12 cellular contexts compared by ENCODE assay signal in the genomic region with DNA sequence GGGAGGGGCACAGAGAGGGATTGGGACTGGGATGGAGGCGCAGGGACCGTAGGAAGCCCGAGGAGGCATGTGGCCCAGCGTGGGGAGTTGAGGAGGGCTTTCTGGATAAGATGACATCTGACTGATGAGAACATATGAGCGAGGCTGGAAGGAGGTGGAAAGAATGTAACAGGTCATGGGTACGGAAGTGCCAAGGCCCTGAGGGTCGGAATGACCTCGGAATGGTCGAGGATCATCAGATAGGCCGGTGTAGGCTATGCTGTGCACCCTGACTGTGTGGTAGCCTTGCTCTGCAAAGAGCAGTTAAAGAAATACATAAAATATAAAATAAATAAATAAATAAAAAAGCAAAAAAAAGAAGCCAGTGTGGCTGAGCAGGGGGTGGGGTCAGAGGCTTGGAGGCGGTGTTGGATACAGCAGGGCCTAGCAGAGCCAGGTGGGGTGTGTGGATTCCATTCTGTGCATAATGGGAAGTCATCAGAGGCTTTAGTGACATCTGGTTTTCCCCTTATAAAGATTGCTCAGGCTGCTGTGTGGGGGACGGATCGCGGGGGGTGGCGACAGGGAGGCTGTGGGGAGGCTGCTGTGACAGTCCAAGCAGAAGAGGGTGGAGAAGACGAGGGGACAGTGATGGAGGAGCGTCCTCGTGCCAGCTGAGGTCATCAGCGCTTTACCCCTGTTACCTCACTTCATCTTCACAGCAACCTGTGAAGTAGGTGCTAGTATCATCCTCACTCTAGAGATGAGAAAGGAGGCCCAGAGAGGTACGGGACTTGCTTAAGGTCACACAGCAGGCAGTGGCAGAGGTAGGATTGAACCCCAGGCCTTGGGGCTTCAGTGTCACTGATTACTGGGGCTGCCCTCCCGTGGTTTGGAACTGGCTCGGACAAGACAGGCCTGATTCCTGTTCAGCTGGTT. TPM values are rescaled to one million over a fixed set of nuclear protein-coding genes. Genes with fewer than 3 reads are reported as not detected.
DNase-seq lines count a peak whose midpoint lies in the region; ATAC-seq, FAIRE-seq and TF ChIP-seq lines count a peak whose summit lies in the region.
"Had no signal": no experiment of that assay in that cellular context is flagged by ENCODE, and none has a peak within 500 bp of the region (broad histone marks: within the 10 kb centered on the region; RNA-seq: fewer than 3 reads in every experiment).

No MANE protein-coding gene starts in this region.

- H3K36me3 ChIP-seq in SK-N-SH (replicated peaks in 1 of 2; ENCODE audit: control insufficient read depth in 1 of 2, insufficient read depth in 2 of 2, low read length in 1 of 2) (no peaks in the 10 kb centered on the region), kidney (ENCODE audit: control insufficient read depth in 1 of 2, insufficient read depth in 2 of 2, low read length in 2 of 2) (no peaks in the 10 kb centered on the region), suprapubic skin (no peaks in the 10 kb centered on the region)
- H3K36me3 ChIP-seq: ovary had no signal

- H3K9me2 ChIP-seq in SK-N-SH: no peaks in the 10 kb centered on the region

- H3K4me3 ChIP-seq in SK-N-SH (ENCODE audit: low read depth in 2 of 2, low read length in 1 of 2) (no peak overlapping the region), kidney (ENCODE audit: low read length in 2 of 2) (peak overlapping the region in 1 of 2 donors; percentile 5), suprapubic skin (no peak overlapping the region)
- H3K4me3 ChIP-seq: ovary had no signal

- TF ChIP-seq RAD21 in SK-N-SH (IDR thresholded peaks at IDR 0.05; ENCODE audit: low read length): no peak

- H3K9ac ChIP-seq in SK-N-SH (no peak overlapping the region), kidney (ENCODE audit: low read length in 2 of 2) (peak overlapping the region in 1 of 2 donors; percentile 51)

- H2AFZ ChIP-seq in SK-N-SH (ENCODE audit: low read depth): no peak overlapping the region

- H3K4me1 ChIP-seq in SK-N-SH (ENCODE audit: control insufficient read depth in 1 of 2, insufficient read depth in 2 of 2, low read depth in 1 of 2, low read length in 1 of 2) (peaks cover 0 to 59% of the 10 kb centered on the region in 2 experiments; a peak in 1 of 4 replicates), kidney (ENCODE audit: control insufficient read depth in 1 of 2, insufficient read depth in 1 of 2, low read depth in 1 of 2, low read length in 2 of 2) (peaks cover 28 to 62% of the 10 kb centered on the region in 2 donors), suprapubic skin (peaks cover 85% of the 10 kb centered on the region)

- H3K27me3 ChIP-seq in SK-N-SH (ENCODE audit: insufficient read depth) (no peaks in the 10 kb centered on the region), suprapubic skin (no peaks in the 10 kb centered on the region)
- H3K27me3 ChIP-seq: ovary had no signal

- CTCF ChIA-PET in SK-N-SH (lab: Yijun Ruan, JAX): interaction anchor here (1.6 kb wide), 1 partner anchor 56 kb away, joined by 4 read pairs; no protein-coding TSS in a partner anchor

- no peak for FAIRE-seq in kidney (lab: Jason Lieb, UNC)
- FAIRE-seq: GM18507 had no signal

- H3K27ac ChIP-seq in SK-N-SH (ENCODE audit: low read depth in 2 of 2, low read length in 1 of 2) (peak overlapping the region in 1 of 2 experiments; percentile 25; a peak in 1 of 4 replicates), kidney (ENCODE audit: low read depth in 2 of 2, low read length in 2 of 2) (peak overlapping the region; percentile 51 to 67), suprapubic skin (peak overlapping the region; percentile 44)

- no peaks in the 10 kb centered on the region for H3F3A ChIP-seq in SK-N-SH (replicated peaks; ENCODE audit: insufficient read depth)

- TF ChIP-seq POLR2A in suprapubic skin (IDR thresholded peaks at IDR 0.05): no peak

- in situ Hi-C loops in SK-MEL-5 (cut with HindIII; ENCODE audit: low pct_unique_long_range_greater_than_20kb, low sequenced_read_pairs): no loop called here

- 95% methylated on average over 22 of the region's 22 CpGs for WGBS in SK-N-SH (ENCODE audit: low lambda C conversion rate)
- 67% methylated on average over 22 of the region's 22 CpGs for whole genome bisulfite sequencing in suprapubic skin

- intact Hi-C loops in kidney (cut with DNase I): no loop called here

- ATAC-seq in SK-N-SH treated with all-trans-retinoic acid at 6 μM for 48 hours (no peak), GM19452 (IDR thresholded peaks at IDR 0.05; ENCODE audit: unreplicated experiment) (no peak), GM18858 (IDR thresholded peaks at IDR 0.05; ENCODE audit: unreplicated experiment) (no peak)

- peaks cover 80% of the 10 kb centered on the region for H4K20me1 ChIP-seq in SK-N-SH (ENCODE audit: insufficient read depth)

- POLR2A ChIA-PET in SK-N-SH (lab: Yijun Ruan, JAX): no interaction called here

- H3K79me2 ChIP-seq in SK-N-SH (ENCODE audit: insufficient read depth): peaks cover 97% of the 10 kb centered on the region

- H3K4me2 ChIP-seq in SK-N-SH: no peak overlapping the region

- DNase-seq in SK-N-SH (peak; percentile 58), SK-MEL-5 (ENCODE audit: low read depth, low spot score) (peak; percentile 18), kidney (no peak), suprapubic skin (ENCODE audit: low spot score in 2 of 2) (no peak)
- no peak for DNase-seq in activated effector memory CD4-positive, alpha-beta T cell treated with Interleukin-2 at 50 U/mL for 16 hours
- DNase-seq: DMS79 treated with DMSO at 0.1 percent for 48 hours had no signal

- TF ChIP-seq CTCF in SK-N-SH (IDR thresholded peaks at IDR 0.05) (no peak), kidney (IDR thresholded peaks at IDR 0.05; ENCODE audit: borderline replicate concordance, extremely low read depth, insufficient read depth) (no peak), suprapubic skin (IDR thresholded peaks at IDR 0.05) (no peak)

- H3K9me3 ChIP-seq in SK-N-SH (no peaks in the 10 kb centered on the region), kidney (ENCODE audit: control insufficient read depth in 1 of 2, low read length in 2 of 2) (no peaks in the 10 kb centered on the region), suprapubic skin (no peaks in the 10 kb centered on the region)
- H3K9me3 ChIP-seq: ovary had no signal

- no peak for TF ChIP-seq EP300 in SK-N-SH (IDR thresholded peaks at IDR 0.05; ENCODE audit: borderline replicate concordance in 1 of 2, low read depth in 1 of 2, low read length in 1 of 2)
- TF ChIP-seq EP300 in suprapubic skin (IDR thresholded peaks at IDR 0.05): no peak

TF ChIP-seq in SK-N-SH, 30 proteins besides CTCF, POLR2A, EP300 and RAD21 (continues in another document):
- TF ChIP-seq, protein P1, sequence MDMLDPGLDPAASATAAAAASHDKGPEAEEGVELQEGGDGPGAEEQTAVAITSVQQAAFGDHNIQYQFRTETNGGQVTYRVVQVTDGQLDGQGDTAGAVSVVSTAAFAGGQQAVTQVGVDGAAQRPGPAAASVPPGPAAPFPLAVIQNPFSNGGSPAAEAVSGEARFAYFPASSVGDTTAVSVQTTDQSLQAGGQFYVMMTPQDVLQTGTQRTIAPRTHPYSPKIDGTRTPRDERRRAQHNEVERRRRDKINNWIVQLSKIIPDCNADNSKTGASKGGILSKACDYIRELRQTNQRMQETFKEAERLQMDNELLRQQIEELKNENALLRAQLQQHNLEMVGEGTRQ (IDR thresholded peaks at IDR 0.05; ENCODE audit: borderline replicate concordance, low read depth, low read length): no peak
- TF ChIP-seq RXRA (IDR thresholded peaks at IDR 0.05; ENCODE audit: borderline replicate concordance, low read depth) (no peak), ELF1 (IDR thresholded peaks at IDR 0.05) (no peak), RFX5 (IDR thresholded peaks at IDR 0.05; ENCODE audit: low read length) (no peak)

TF ChIP-seq in SK-N-SH treated with all-trans-retinoic acid at 6 μM for 48 hours, 23 proteins besides CTCF, POLR2A, EP300 and RAD21 (continues in another document):
- TF ChIP-seq ZFP30 (CRISPR knock-in tag; IDR thresholded peaks at IDR 0.05): no peak
- TF ChIP-seq, protein P2, sequence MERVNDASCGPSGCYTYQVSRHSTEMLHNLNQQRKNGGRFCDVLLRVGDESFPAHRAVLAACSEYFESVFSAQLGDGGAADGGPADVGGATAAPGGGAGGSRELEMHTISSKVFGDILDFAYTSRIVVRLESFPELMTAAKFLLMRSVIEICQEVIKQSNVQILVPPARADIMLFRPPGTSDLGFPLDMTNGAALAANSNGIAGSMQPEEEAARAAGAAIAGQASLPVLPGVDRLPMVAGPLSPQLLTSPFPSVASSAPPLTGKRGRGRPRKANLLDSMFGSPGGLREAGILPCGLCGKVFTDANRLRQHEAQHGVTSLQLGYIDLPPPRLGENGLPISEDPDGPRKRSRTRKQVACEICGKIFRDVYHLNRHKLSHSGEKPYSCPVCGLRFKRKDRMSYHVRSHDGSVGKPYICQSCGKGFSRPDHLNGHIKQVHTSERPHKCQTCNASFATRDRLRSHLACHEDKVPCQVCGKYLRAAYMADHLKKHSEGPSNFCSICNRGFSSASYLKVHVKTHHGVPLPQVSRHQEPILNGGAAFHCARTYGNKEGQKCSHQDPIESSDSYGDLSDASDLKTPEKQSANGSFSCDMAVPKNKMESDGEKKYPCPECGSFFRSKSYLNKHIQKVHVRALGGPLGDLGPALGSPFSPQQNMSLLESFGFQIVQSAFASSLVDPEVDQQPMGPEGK (CRISPR knock-in tag; IDR thresholded peaks at IDR 0.05; ENCODE audit: borderline replicate concordance): no peak
- TF ChIP-seq ESRRG (CRISPR knock-in tag; IDR thresholded peaks at IDR 0.05): no peak
- TF ChIP-seq OSR1 (CRISPR knock-in tag; IDR thresholded peaks at IDR 0.05): no peak
- no peak for TF ChIP-seq RARB (CRISPR knock-in tag; IDR thresholded peaks at IDR 0.05)
- no peak for TF ChIP-seq ZNF565 (CRISPR knock-in tag; conservative IDR thresholded peaks at IDR 0.05; ENCODE audit: low read depth)

RNA-seq across cellular contexts. Expression of a gene that starts 5.0 kb away (rescaled TPM):
- polyA plus RNA-seq in SK-N-SH (2012; rRNA removed): 24.7 and 36.4 TPM in 2 replicates
- 14.3 and 23.1 TPM in 2 replicates for polyA plus RNA-seq in SK-N-SH (2012; cell fraction: cytosol; rRNA removed)
- polyA plus RNA-seq in SK-N-SH (2012; cell fraction: nucleus; rRNA removed): 31.0 and 44.4 TPM in 2 replicates
- total RNA-seq in SK-MEL-5 (2014; rRNA removed; shearing (Covaris generic)): 3.7 TPM in 2 replicates
- 58.7 and 64.5 TPM in 2 replicates for polyA plus RNA-seq in SK-MEL-5 (2015; cell fraction: cytosol; rRNA removed)
- polyA plus RNA-seq in SK-MEL-5 (2015; cell fraction: nucleus; rRNA removed): 13.3 and 15.8 TPM in 2 replicates
- 55.6 TPM for total RNA-seq in kidney
- 52.5 TPM for polyA plus RNA-seq in kidney (ENCODE audit: insufficient read depth, low read depth, low replicate concordance)
- 10 to 100 TPM; 20.7 to 25.3 (median 23.6) TPM for total RNA-seq in suprapubic skin

RNA-seq across cellular contexts. Expression of a gene that starts 46.4 kb away (rescaled TPM):
- 0.24 and 0.36 TPM in 2 replicates for polyA plus RNA-seq in SK-N-SH (2012; rRNA removed)
- polyA plus RNA-seq in SK-N-SH (2012; cell fraction: cytosol; rRNA removed): 0.13 and 0.31 TPM in 2 replicates
- polyA plus RNA-seq in SK-N-SH (2012; cell fraction: nucleus; rRNA removed): 0.41 and 0.45 TPM in 2 replicates
- 0.05 TPM in 1 of 2 replicates, not detected in the other for total RNA-seq in SK-MEL-5 (2014; rRNA removed; shearing (Covaris generic))
- polyA plus RNA-seq in SK-MEL-5 (2015; cell fraction: cytosol; rRNA removed): 0.15 TPM in 1 of 2 replicates, not detected in the other
- not detected in 2 replicates for polyA plus RNA-seq in SK-MEL-5 (2015; cell fraction: nucleus; rRNA removed)
- not detected for total RNA-seq in kidney
- polyA plus RNA-seq in kidney (ENCODE audit: insufficient read depth, low read depth, low replicate concordance): 0.13 TPM
- total RNA-seq in suprapubic skin: 10 to 100 TPM; 15.0 to 24.1 (median 18.0) TPM
- total RNA-seq: activated T-helper 2 cell treated with anti-CD3 and anti-CD28 coated beads, Interferon-gamma antibody, Interleukin-2, Interleukin-4, amounts not matched to agents 10 μg/mL and 5 μg/mL and 100 μg/mL, durations not matched to agents 14 hours and 24 hours and 36 hours; ovary had no signal
- polyA plus RNA-seq: ovary had no signal

Comparison
In these comparisons a context has a peak if more than half of its experiments do, and no peak if none do; other contexts are left out.
1. DNase-seq: peak in SK-N-SH (single experiment) and SK-MEL-5 (single experiment); none in kidney (single experiment), suprapubic skin (0 of 2) and activated effector memory CD4-positive, alpha-beta T cell treated with Interleukin-2 at 50 U/mL for 16 hours (single experiment).
2. RNA of a gene that starts 46.4 kb away (total RNA-seq): 15.0 to 24.1 TPM in suprapubic skin; not detected in kidney (single experiment) and 0.05 TPM in SK-MEL-5; every median in the first group is over 10 times any median in the second.